ENCODE assay signal across 8 cellular contexts in genomic region chr13:112587767-112588489, GRCh38. TPM values are rescaled to one million over a fixed set of nuclear protein-coding genes. Genes with fewer than 3 reads are reported as not detected.
DNase-seq lines count a peak whose midpoint lies in the region; ATAC-seq and TF ChIP-seq lines count a peak whose summit lies in the region.

A gene with protein sequence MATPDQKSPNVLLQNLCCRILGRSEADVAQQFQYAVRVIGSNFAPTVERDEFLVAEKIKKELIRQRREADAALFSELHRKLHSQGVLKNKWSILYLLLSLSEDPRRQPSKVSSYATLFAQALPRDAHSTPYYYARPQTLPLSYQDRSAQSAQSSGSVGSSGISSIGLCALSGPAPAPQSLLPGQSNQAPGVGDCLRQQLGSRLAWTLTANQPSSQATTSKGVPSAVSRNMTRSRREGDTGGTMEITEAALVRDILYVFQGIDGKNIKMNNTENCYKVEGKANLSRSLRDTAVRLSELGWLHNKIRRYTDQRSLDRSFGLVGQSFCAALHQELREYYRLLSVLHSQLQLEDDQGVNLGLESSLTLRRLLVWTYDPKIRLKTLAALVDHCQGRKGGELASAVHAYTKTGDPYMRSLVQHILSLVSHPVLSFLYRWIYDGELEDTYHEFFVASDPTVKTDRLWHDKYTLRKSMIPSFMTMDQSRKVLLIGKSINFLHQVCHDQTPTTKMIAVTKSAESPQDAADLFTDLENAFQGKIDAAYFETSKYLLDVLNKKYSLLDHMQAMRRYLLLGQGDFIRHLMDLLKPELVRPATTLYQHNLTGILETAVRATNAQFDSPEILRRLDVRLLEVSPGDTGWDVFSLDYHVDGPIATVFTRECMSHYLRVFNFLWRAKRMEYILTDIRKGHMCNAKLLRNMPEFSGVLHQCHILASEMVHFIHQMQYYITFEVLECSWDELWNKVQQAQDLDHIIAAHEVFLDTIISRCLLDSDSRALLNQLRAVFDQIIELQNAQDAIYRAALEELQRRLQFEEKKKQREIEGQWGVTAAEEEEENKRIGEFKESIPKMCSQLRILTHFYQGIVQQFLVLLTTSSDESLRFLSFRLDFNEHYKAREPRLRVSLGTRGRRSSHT (minus strand): TSS chr13:112588153. CDS start chr13:112587980, 173 bp downstream.

- POLR2A ChIA-PET in activated CD4-positive, alpha-beta T cell treated with anti-CD3 and anti-CD28 coated beads for 36 hours (lab: Charles Lee): interaction anchor here (0.5 to 0.7 kb wide), 2 partner anchors 80 to 532 kb away, joined by 4 read pairs; no protein-coding TSS in a partner anchor

- TF ChIP-seq CTCF in AG09319 (IDR thresholded peaks at IDR 0.05; ENCODE audit: low read depth, low read length): no peak
- TF ChIP-seq CTCF in chondrocyte (IDR thresholded peaks at IDR 0.05): peak; percentile 18

- peak; percentile 81 for ATAC-seq in GM18909 (IDR thresholded peaks at IDR 0.05; ENCODE audit: poor library complexity, unreplicated experiment)
- ATAC-seq in HG03139 (IDR thresholded peaks at IDR 0.05; ENCODE audit: unreplicated experiment): peak; percentile 69
- peak; percentile 84 for ATAC-seq in activated CD4-positive, alpha-beta T cell treated with anti-CD3 and anti-CD28 coated beads for 36 hours

- peaks cover 40% of the 10 kb centered on the region for H3K4me1 Mint-ChIP-seq in activated CD4-positive, alpha-beta T cell treated with anti-CD3 and anti-CD28 coated beads for 36 hours
- H3K4me1 Mint-ChIP-seq in chondrocyte (ENCODE audit: low read depth): peaks cover 20% of the 10 kb centered on the region

- H3K36me3 Mint-ChIP-seq in activated CD4-positive, alpha-beta T cell treated with anti-CD3 and anti-CD28 coated beads for 36 hours (ENCODE audit: low read depth): peaks cover 11% of the 10 kb centered on the region
- H3K36me3 Mint-ChIP-seq in chondrocyte (ENCODE audit: low read depth): no peaks in the 10 kb centered on the region

- H3K9me3 Mint-ChIP-seq in activated CD4-positive, alpha-beta T cell treated with anti-CD3 and anti-CD28 coated beads for 36 hours (ENCODE audit: low read depth): no peaks in the 10 kb centered on the region
- no peaks in the 10 kb centered on the region for H3K9me3 Mint-ChIP-seq in chondrocyte (ENCODE audit: low read depth)

- CTCF ChIA-PET in activated CD4-positive, alpha-beta T cell treated with anti-CD3 and anti-CD28 coated beads for 36 hours (lab: Charles Lee): interaction anchor here (0.7 to 3.9 kb wide), 3 partner anchors 14 to 139 kb away, joined by 3 to 32 read pairs (median 7); no protein-coding TSS in a partner anchor

- no peaks in the 10 kb centered on the region for H3K27me3 Mint-ChIP-seq in activated CD4-positive, alpha-beta T cell treated with anti-CD3 and anti-CD28 coated beads for 36 hours
- H3K27me3 Mint-ChIP-seq in chondrocyte (ENCODE audit: low read depth): no peaks in the 10 kb centered on the region

- intact Hi-C loops in activated CD4-positive, alpha-beta T cell treated with anti-CD3 and anti-CD28 coated beads for 36 hours (cut with DNase I, micrococcal nuclease): loop anchor here (1.0 to 10.0 kb wide), 7 partner anchors 18 to 1875 kb away; partner anchors contain the start of genes ANKRD10 (in 1 of the 2), CUL4A (in 1 of the 2), DCUN1D2 (in 1 of the 2) and ING1 (in 1 of the 2)

- H3K27ac Mint-ChIP-seq in activated CD4-positive, alpha-beta T cell treated with anti-CD3 and anti-CD28 coated beads for 36 hours: peak within 1 kb of the TSS; percentile 97
- peak within 1 kb of the TSS; percentile 98 for H3K27ac Mint-ChIP-seq in chondrocyte (ENCODE audit: unreplicated experiment)

- peak within 1 kb of the TSS; percentile 96 for H3K4me3 Mint-ChIP-seq in activated CD4-positive, alpha-beta T cell treated with anti-CD3 and anti-CD28 coated beads for 36 hours
- peak within 1 kb of the TSS; percentile 95 for H3K4me3 Mint-ChIP-seq in chondrocyte (ENCODE audit: unreplicated experiment)

- peak; percentile 44 for DNase-seq in AG09319 (ENCODE audit: extremely low read depth, low read depth)
- DNase-seq in NCI-H446 treated with DMSO at 0.1 percent for 48 hours (lab: John Stamatoyannopoulos, UW): peak; percentile 20
- peak; percentile 89 for DNase-seq in activated CD4-positive, alpha-beta T cell treated with anti-CD3 and anti-CD28 coated beads for 36 hours
- DNase-seq in chondrocyte (ENCODE audit: low spot score): no peak
- peak; percentile 86 for DNase-seq in kidney tubule cell (ENCODE audit: low spot score)
- peak; percentile 32 to 61 for DNase-seq in stimulated activated CD4-positive, alpha-beta T cell treated with anti-CD3 and anti-CD28 coated beads, Interleukin-1b, Interleukin-23, amount 100 ng/mL, for 1 hour (ENCODE audit: low read depth in 2 of 2)

RNA-seq across cellular contexts. Expression of the gene that starts here (rescaled TPM):
- total RNA-seq in activated CD4-positive, alpha-beta T cell treated with anti-CD3 and anti-CD28 coated beads for 36 hours: 10 to 100 TPM; 57.2 to 60.5 TPM
- total RNA-seq in chondrocyte: 16.3 to 32.4 TPM (median 18.5 TPM) in 3 replicates
